In genomic region chr7:85890244-85890811, GRCh38 we compare ENCODE assay signal across 8 cellular contexts.
DNase-seq lines count a peak whose midpoint lies in the region; ATAC-seq, FAIRE-seq and TF ChIP-seq lines count a peak whose summit lies in the region.

No MANE protein-coding gene starts in this region.

- TF ChIP-seq POLR2A in IMR-90 (IDR thresholded peaks at IDR 0.05; ENCODE audit: low read depth, low read length): no peak
- no peak for TF ChIP-seq POLR2A in spleen (IDR thresholded peaks at IDR 0.05)
- no peak for TF ChIP-seq POLR2A in sigmoid colon (IDR thresholded peaks at IDR 0.05)

- TF ChIP-seq EP300 in sigmoid colon (IDR thresholded peaks at IDR 0.05): no peak

- H2AK5ac ChIP-seq in IMR-90 (ENCODE audit: low read depth, low read length): no peak overlapping the region

- CTCF ChIA-PET in IMR-90 (lab: Yijun Ruan, JAX): interaction anchor here (1.0 kb wide), 2 partner anchors 579 to 1015 kb away, joined by 3 to 4 read pairs; no protein-coding TSS in a partner anchor

- H3K14ac ChIP-seq in IMR-90 (replicated peaks; ENCODE audit: low read depth, low read length): no peak overlapping the region

- H4K8ac ChIP-seq in IMR-90 (ENCODE audit: low read depth in 2 of 2, low read length in 2 of 2): no peak overlapping the region

- no peak overlapping the region for H2BK20ac ChIP-seq in IMR-90 (ENCODE audit: low read depth, low read length)

- ATAC-seq in GM21423 (IDR thresholded peaks at IDR 0.05; ENCODE audit: unreplicated experiment) (peak; percentile 76), IMR-90 (ENCODE audit: low read depth) (peak; percentile 79)

- no peaks in the 10 kb centered on the region for H4K20me1 ChIP-seq in IMR-90 (ENCODE audit: insufficient read depth, low read length)

- H3K9me3 ChIP-seq in IMR-90 (ENCODE audit: control insufficient read depth, insufficient read depth, low read length): no peaks in the 10 kb centered on the region
- no peaks in the 10 kb centered on the region for H3K9me3 ChIP-seq in spleen
- no peaks in the 10 kb centered on the region for H3K9me3 ChIP-seq in sigmoid colon

- no peak overlapping the region for H3K4me2 ChIP-seq in IMR-90 (ENCODE audit: low read depth, low read length)

- no peak overlapping the region for H2AFZ ChIP-seq in IMR-90 (replicated peaks; ENCODE audit: low read length, poor library complexity)

- H3K4me3 ChIP-seq in IMR-90 (ENCODE audit: insufficient read depth, low read depth, low read length) (no peak overlapping the region), spleen (no peak overlapping the region), sigmoid colon (no peak overlapping the region)

- no peaks in the 10 kb centered on the region for H3K4me1 ChIP-seq in IMR-90 (ENCODE audit: control insufficient read depth, insufficient read depth, low read length)
- H3K4me1 ChIP-seq in spleen: no peaks in the 10 kb centered on the region
- no peaks in the 10 kb centered on the region for H3K4me1 ChIP-seq in sigmoid colon

- H2BK15ac ChIP-seq in IMR-90 (ENCODE audit: low read depth, low read length): no peak overlapping the region

- BruUV-seq in IMR-90 (replicated peaks; lab: Mats Ljungman, UMichigan): no TSS peak

- intact Hi-C loops in IMR-90 (cut with micrococcal nuclease): loop anchor here (1.0 kb wide), 2 partner anchors 579 to 1015 kb away; no protein-coding TSS in a partner anchor
- intact Hi-C loops in spleen (cut with DNase I; ENCODE audit: low total_unique reads): loop anchor here (10.0 kb wide), 1 partner anchor 574 kb away; no protein-coding TSS in a partner anchor
- intact Hi-C loops in sigmoid colon (cut with DNase I): loop anchor here (2.0 kb wide), 1 partner anchor 578 kb away; no protein-coding TSS in a partner anchor

- no peak overlapping the region for H2AK9ac ChIP-seq in IMR-90 (replicated peaks; ENCODE audit: low read depth, low read length, poor library complexity)

- H3K79me1 ChIP-seq in IMR-90 (ENCODE audit: low read depth in 1 of 2, low read length in 2 of 2): no peaks in the 10 kb centered on the region

- dilution Hi-C loops in IMR-90 (cut with HindIII; ENCODE audit: low sequenced_read_pairs, unreplicated experiment): no loop called here

- in situ Hi-C loops in IMR-90 (cut with MboI; ENCODE audit: low sequenced_read_pairs): loop anchor here (10.0 to 25.0 kb wide), 2 partner anchors 572 to 1014 kb away; no protein-coding TSS in a partner anchor

- peak; percentile 55 for TF ChIP-seq CTCF in IMR-90 (conservative IDR thresholded peaks at IDR 0.05; ENCODE audit: low read depth, low read length)
- peak in 6 of 11 experiments; percentile 12 to 39 (median 28) for TF ChIP-seq CTCF in spleen (IDR thresholded peaks at IDR 0.05 in 8 of 11, conservative IDR thresholded peaks at IDR 0.05 in 3 of 11)
- TF ChIP-seq CTCF in sigmoid colon (IDR thresholded peaks at IDR 0.05): peak in 1 of 4 experiments; percentile 26

- TF ChIP-seq RAD21 in IMR-90 (IDR thresholded peaks at IDR 0.05; ENCODE audit: low read length): peak; percentile 57

- no peak overlapping the region for H4K5ac ChIP-seq in IMR-90 (ENCODE audit: low read depth, low read length)

- no peak overlapping the region for H3K27ac ChIP-seq in IMR-90 (ENCODE audit: insufficient read depth, low read length)
- H3K27ac ChIP-seq in spleen: no peak overlapping the region
- no peak overlapping the region for H3K27ac ChIP-seq in sigmoid colon

- no peak overlapping the region for H3K56ac ChIP-seq in IMR-90 (ENCODE audit: extremely low read depth, insufficient read depth, low read length)

- POLR2A ChIA-PET in IMR-90 (lab: Charles Lee; ENCODE audit: unreplicated experiment): no interaction called here

- no peak overlapping the region for H2BK120ac ChIP-seq in IMR-90 (ENCODE audit: low read depth, low read length)

- no peak overlapping the region for H4K91ac ChIP-seq in IMR-90 (ENCODE audit: insufficient read depth, low read depth, low read length)

- no peak overlapping the region for H3K4ac ChIP-seq in IMR-90 (ENCODE audit: low read depth, low read length)

- DNase-seq in DMS53 (lab: John Stamatoyannopoulos, UW) (peak; percentile 80), IMR-90 (peak; percentile 21), RCC 7860 (ENCODE audit: low spot score) (peak; percentile 49), fibroblast of peridontal ligament (ENCODE audit: extremely low read depth) (peak; percentile 48), spleen (no peak), sigmoid colon (no peak)
- no peak for DNase-seq in activated CD4-positive, alpha-beta T cell treated with anti-CD3 and anti-CD28 coated beads, Interleukin-2, amount 50 U/mL, for 1 hour

- H3K27me3 ChIP-seq in IMR-90 (ENCODE audit: control insufficient read depth, insufficient read depth, low read length) (no peaks in the 10 kb centered on the region), spleen (replicated peaks in 1 of 7) (no peaks in the 10 kb centered on the region), sigmoid colon (no peaks in the 10 kb centered on the region)

- no peak overlapping the region for H2BK5ac ChIP-seq in IMR-90 (ENCODE audit: low read depth, low read length, poor library complexity, severe bottlenecking)

- H3K36me3 ChIP-seq in IMR-90 (ENCODE audit: control insufficient read depth, insufficient read depth, low read length): no peaks in the 10 kb centered on the region
- no peaks in the 10 kb centered on the region for H3K36me3 ChIP-seq in spleen
- H3K36me3 ChIP-seq in sigmoid colon: no peaks in the 10 kb centered on the region

- no peak overlapping the region for H3K18ac ChIP-seq in IMR-90 (ENCODE audit: low read depth, low read length)

- H3K23ac ChIP-seq in IMR-90 (ENCODE audit: low read depth, low read length): no peak overlapping the region

- no peaks in the 10 kb centered on the region for H3K9me1 ChIP-seq in IMR-90 (ENCODE audit: insufficient read depth, low read length)

- H3K9ac ChIP-seq in IMR-90 (ENCODE audit: low read depth, low read length): no peak overlapping the region

- FAIRE-seq in RCC 7860 (lab: Jason Lieb, UNC): peak; percentile 80

TF ChIP-seq in IMR-90, 13 proteins besides CTCF, POLR2A, EP300 and RAD21:
- TF ChIP-seq BHLHE40 (IDR thresholded peaks at IDR 0.05; ENCODE audit: low read depth, low read length) (no peak), SMC3 (IDR thresholded peaks at IDR 0.05; ENCODE audit: low read depth, low read length) (peak; percentile 30)

Comparison
In these comparisons a context has a peak if more than half of its experiments do, and no peak if none do; other contexts are left out.
1. DNase-seq: peak in DMS53 (single experiment), IMR-90 (single experiment), RCC 7860 (single experiment) and fibroblast of peridontal ligament (single experiment); none in spleen (single experiment), activated CD4-positive, alpha-beta T cell treated with anti-CD3 and anti-CD28 coated beads, Interleukin-2, amount 50 U/mL, for 1 hour (single experiment) and sigmoid colon (single experiment).